In genomic region chr5:150067405-150067960, GRCh38 we compare ENCODE assay signal across 13 cellular contexts. TPM values are rescaled to one million over a fixed set of nuclear protein-coding genes. Genes with fewer than 3 reads are reported as not detected.
DNase-seq lines count a peak whose midpoint lies in the region; ATAC-seq, FAIRE-seq and TF ChIP-seq lines count a peak whose summit lies in the region.
"Had no signal": no experiment of that assay in that cellular context is flagged by ENCODE, and none has a peak within 500 bp of the region (broad histone marks: within the 10 kb centered on the region; RNA-seq: fewer than 3 reads in every experiment).

No MANE protein-coding gene starts in this region.

- peak overlapping the region; percentile 92 to 100 (median 99) for H3K4me2 ChIP-seq in BLaER1 treated with 17β-estradiol and CSF1 and Interleukin-3, amounts not matched to agents 10 nM and 100 nM
- H3K4me2 ChIP-seq in GM12878 (ENCODE audit: control insufficient read depth, insufficient read depth): no peak overlapping the region

- TF ChIP-seq CTCF in GM12878 (IDR thresholded peaks at IDR 0.05 in 2 of 3, conservative IDR thresholded peaks at IDR 0.05 in 1 of 3; ENCODE audit: control insufficient read depth in 2 of 3, extremely low read depth in 1 of 3, insufficient read depth in 1 of 3, low read depth in 3 of 3, low read length in 3 of 3): no peak

- H2AFZ ChIP-seq in GM12878 (ENCODE audit: control insufficient read depth, low read depth, low read length): no peak overlapping the region

- intact Hi-C loops in GM12878 (cut with micrococcal nuclease; ENCODE audit: unreplicated experiment): no loop called here

- DNase-seq in GM12878 (ENCODE audit: low read depth, low spot score) (no peak), mesenteric fat pad (ENCODE audit: low spot score) (no peak), HuH-7.5 (ENCODE audit: low spot score) (no peak), kidney tubule cell (ENCODE audit: low spot score) (no peak)
- no peak for DNase-seq in activated T-cell treated with anti-CD3 and anti-CD28 coated beads, Interleukin-2, amount 50 U/mL, for 4 hours
- DNase-seq: effector memory CD4-positive, alpha-beta T cell; NCI-H1092 treated with DMSO at 0.1 percent for 48 hours; SHP77 treated with DMSO at 0.1 percent for 48 hours had no signal

- SMC1A ChIA-PET in GM12878 (lab: Charles Lee; ENCODE audit: uncharacterized antibody, unreplicated experiment): interaction anchor here (0.5 to 0.7 kb wide), 2 partner anchors 16 to 38 kb away, joined by 3 read pairs; no protein-coding TSS in a partner anchor

- ATAC-seq in GM18868 (IDR thresholded peaks at IDR 0.05; ENCODE audit: unreplicated experiment): peak; percentile 33
- ATAC-seq in HG03108 (IDR thresholded peaks at IDR 0.05; ENCODE audit: unreplicated experiment): peak; percentile 6
- peak; percentile 15 for ATAC-seq in GM12878
- no peak for ATAC-seq in activated T-cell treated with anti-CD3 and anti-CD28 coated beads, Interleukin-2, amount 50 U/mL, for 4 hours

- peaks cover 2% of the 10 kb centered on the region for H3K27me3 Mint-ChIP-seq in activated T-cell treated with anti-CD3 and anti-CD28 coated beads, Interleukin-2, amount 50 U/mL, for 4 hours (ENCODE audit: low read depth)

- peaks cover 0 to 2% (median 0%) of the 10 kb centered on the region in 11 experiments; a peak in 3 of 22 replicates for H3K9me3 ChIP-seq in BLaER1 treated with 17β-estradiol and CSF1 and Interleukin-3, amounts not matched to agents 10 nM and 100 nM (replicated peaks in 1 of 11)
- no peaks in the 10 kb centered on the region for H3K9me3 ChIP-seq in GM12878 (replicated peaks; ENCODE audit: control insufficient read depth, insufficient read depth, low read length)

- peaks cover 7% of the 10 kb centered on the region for H3K4me1 Mint-ChIP-seq in activated T-cell treated with anti-CD3 and anti-CD28 coated beads, Interleukin-2, amount 50 U/mL, for 4 hours (ENCODE audit: low read depth)

- TF ChIP-seq POLR2A in GM12878 (IDR thresholded peaks at IDR 0.05; ENCODE audit: low read depth, low read length): no peak

- no TSS peak for BruUV-seq in GM12878 (replicated peaks; lab: Mats Ljungman, UMichigan)

- H3K4me3 Mint-ChIP-seq in activated T-cell treated with anti-CD3 and anti-CD28 coated beads, Interleukin-2, amount 50 U/mL, for 4 hours: no peak overlapping the region
- H3K4me3 Mint-ChIP-seq: activated naive CD8-positive, alpha-beta T cell had no signal

- no peak for TF ChIP-seq EP300 in GM12878 (IDR thresholded peaks at IDR 0.05; ENCODE audit: borderline replicate concordance in 1 of 2, control insufficient read depth in 1 of 2, low read depth in 2 of 2, low read length in 2 of 2)

- H3K27me3 ChIP-seq in BLaER1 treated with 17β-estradiol and CSF1 and Interleukin-3, amounts not matched to agents 10 nM and 100 nM: no peaks in the 10 kb centered on the region
- no peaks in the 10 kb centered on the region; a peak in 1 of 4 replicates for H3K27me3 ChIP-seq in GM12878 (replicated peaks in 1 of 2; ENCODE audit: control insufficient read depth in 2 of 2, insufficient read depth in 2 of 2, low read length in 1 of 2)

- 22% methylated on average over 6 of the region's 6 CpGs for WGBS in GM12878 (ENCODE audit: insufficient coverage, insufficient replicate concordance, low lambda C conversion rate, missing lambda C conversion rate)

- H4K20me1 ChIP-seq in BLaER1 treated with 17β-estradiol and CSF1 and Interleukin-3, amounts not matched to agents 10 nM and 100 nM: peaks cover 0 to 57% (median 0%) of the 10 kb centered on the region in 11 experiments; a peak in 2 of 22 replicates
- no peaks in the 10 kb centered on the region for H4K20me1 ChIP-seq in GM12878 (ENCODE audit: control insufficient read depth, insufficient read depth)

- peak overlapping the region in 8 of 10 experiments; percentile 0 to 69 (median 62); a peak in 11 of 20 replicates for H3K4me3 ChIP-seq in BLaER1 treated with 17β-estradiol and CSF1 and Interleukin-3, amounts not matched to agents 10 nM and 100 nM
- H3K4me3 ChIP-seq in GM12878: no peak overlapping the region

- peaks cover 84 to 100% (median 96%) of the 10 kb centered on the region in 10 experiments for H3K4me1 ChIP-seq in BLaER1 treated with 17β-estradiol and CSF1 and Interleukin-3, amounts not matched to agents 10 nM and 100 nM
- no peaks in the 10 kb centered on the region for H3K4me1 ChIP-seq in GM12878 (ENCODE audit: control insufficient read depth, insufficient read depth, low read length)

- H3K36me3 ChIP-seq in BLaER1 treated with 17β-estradiol and CSF1 and Interleukin-3, amounts not matched to agents 10 nM and 100 nM: peaks cover 0 to 82% (median 15%) of the 10 kb centered on the region in 11 experiments; a peak in 13 of 22 replicates
- H3K36me3 ChIP-seq in GM12878 (ENCODE audit: control insufficient read depth in 2 of 2, insufficient read depth in 2 of 2, low read length in 1 of 2): no peaks in the 10 kb centered on the region

- RAD21 ChIA-PET in GM12878 (lab: Charles Lee; ENCODE audit: unreplicated experiment): interaction anchor here (0.8 kb wide), 1 partner anchor 95 kb away, joined by 3 read pairs; no protein-coding TSS in a partner anchor

- peak; percentile 7 for FAIRE-seq in GM12878 (lab: Jason Lieb, UNC)

- CTCF ChIA-PET in GM12878 (lab: Yijun Ruan, JAX): interaction anchor here (1.8 kb wide), 1 partner anchor 54 kb away, joined by 3 read pairs; no protein-coding TSS in a partner anchor

- in situ Hi-C loops in GM12878 (cut with MboI): no loop called here

- H3K9me3 Mint-ChIP-seq in activated T-cell treated with anti-CD3 and anti-CD28 coated beads, Interleukin-2, amount 50 U/mL, for 4 hours: no peaks in the 10 kb centered on the region

- TF ChIP-seq RAD21 in GM12878 (IDR thresholded peaks at IDR 0.05; ENCODE audit: insufficient read depth, low read depth, low read length): no peak

- no peaks in the 10 kb centered on the region for H3K79me2 ChIP-seq in GM12878 (ENCODE audit: control insufficient read depth, insufficient read depth, low read length)

- no peaks in the 10 kb centered on the region for H3K36me3 Mint-ChIP-seq in activated T-cell treated with anti-CD3 and anti-CD28 coated beads, Interleukin-2, amount 50 U/mL, for 4 hours (ENCODE audit: insufficient read depth)
- H3K36me3 Mint-ChIP-seq: activated naive CD8-positive, alpha-beta T cell had no signal

- H3K9ac ChIP-seq in BLaER1 treated with 17β-estradiol and CSF1 and Interleukin-3, amounts not matched to agents 10 nM and 100 nM: peak overlapping the region; percentile 79 to 91 (median 85); a peak in 21 of 22 replicates
- H3K9ac ChIP-seq in GM12878 (ENCODE audit: control insufficient read depth, insufficient read depth, low read length): no peak overlapping the region

- POLR2A ChIA-PET in GM12878 (lab: Charles Lee): no interaction called here

- H3K27ac ChIP-seq in BLaER1 treated with 17β-estradiol and CSF1 and Interleukin-3, amounts not matched to agents 10 nM and 100 nM: peak overlapping the region; percentile 76 to 99 (median 93)
- no peak overlapping the region for H3K27ac ChIP-seq in GM12878 (ENCODE audit: control insufficient read depth, insufficient read depth)

TF ChIP-seq in GM12878, 131 proteins besides CTCF, POLR2A, EP300 and RAD21 (continues in another document):
- TF ChIP-seq ATF2 (IDR thresholded peaks at IDR 0.05; ENCODE audit: low read length): no peak

RNA-seq across cellular contexts. Expression of gene CSF1R, which starts 18.9 kb away (rescaled TPM):
- total RNA-seq in GM12878 (2013; cell fraction: nucleolus; rRNA removed): 9.9 TPM in 2 replicates
- total RNA-seq in GM12878 (2014; rRNA removed) (2.0 and 2.4 TPM in 2 replicates), GM12878 (2014; rRNA removed; fragmentation: Illumina TruSeq; extraction: Trizol) (0.63 and 0.69 TPM in 2 replicates), GM12878 (2021) (3.6 and 4.4 TPM in 2 replicates), mesenteric fat pad (58.6 TPM)
- polyA plus RNA-seq in GM12878 (2011; ENCODE audit: low read depth): 0.34 TPM
- polyA plus RNA-seq in GM12878 (2011; rRNA removed) (0.73 and 1.7 TPM in 2 replicates), GM12878 (2014; fragmentation: Illumina TruSeq; extraction: Trizol) (0.97 and 2.3 TPM in 2 replicates), GM12878 (2014; fragmentation: Nextera tagmentation; extraction: Ambion mirVana) (under 1 TPM; 0.35 to 0.38 TPM), GM12878 (2014; rRNA removed) (2.8 and 3.2 TPM in 2 replicates), GM12878 (2016; fragmentation: Nextera tagmentation; extraction: Ambion mirVana) (under 1 TPM; 0.47 to 0.79 TPM)
- 2.0 and 2.1 TPM in 2 replicates for polyA plus RNA-seq in GM12878 (2011; cell fraction: cytosol; rRNA removed)
- 2.5 and 3.6 TPM in 2 replicates for polyA plus RNA-seq in GM12878 (2011; cell fraction: nucleus; rRNA removed)
- polyA plus RNA-seq in GM12878 (2012): 0.64 and 0.76 TPM in 2 replicates
- 2.0 and 3.2 TPM in 2 replicates for polyA minus RNA-seq in GM12878 (2011; rRNA and poly(A)+ RNA removed)
- polyA minus RNA-seq in GM12878 (2011; cell fraction: cytosol; rRNA and poly(A)+ RNA removed): 0.80 and 0.83 TPM in 2 replicates
- polyA minus RNA-seq in GM12878 (2011; cell fraction: nucleus; rRNA and poly(A)+ RNA removed): 0.48 and 1.2 TPM in 2 replicates
- under 1 TPM; 0.10 to 0.46 (median 0.26) TPM for total RNA-seq in activated T-cell treated with anti-CD3 and anti-CD28 coated beads, Interleukin-2, amount 50 U/mL, for 4 hours
- total RNA-seq: bronchial epithelial cell had no signal

Comparison
In these comparisons a context has a peak if more than half of its experiments do, and no peak if none do; other contexts are left out.
1. ATAC-seq: peak in GM18868 (single experiment), HG03108 (single experiment) and GM12878 (single experiment); none in activated T-cell treated with anti-CD3 and anti-CD28 coated beads, Interleukin-2, amount 50 U/mL, for 4 hours (0 of 2).